ENCODE assay signal across 1 cellular context in genomic region chr5:91383027-91383955, GRCh38.
TF ChIP-seq lines count a peak whose summit lies in the region.

Gene ARRDC3 (minus strand): TSS chr5:91383317. CDS start chr5:91383092, 225 bp downstream.

TF ChIP-seq in K562, 482 proteins besides CTCF, POLR2A, EP300 and RAD21 (continued from another document and continues in another):
- TF ChIP-seq RREB1 (CRISPR knock-in tag; IDR thresholded peaks at IDR 0.05) = 0 out of 2 replicates have a peak, but pooled peaks have one; percentile 5
- no peak for TF ChIP-seq MYBL2 (IDR thresholded peaks at IDR 0.05; ENCODE audit: low read depth)
- TF ChIP-seq MYBL2 (CRISPR knock-in tag; IDR thresholded peaks at IDR 0.05; ENCODE audit: borderline replicate concordance) = no peak
- TF ChIP-seq FOXK1 (CRISPR knock-in tag; IDR thresholded peaks at IDR 0.05; ENCODE audit: borderline replicate concordance) = no peak
- peak; percentile 53 for TF ChIP-seq MGA (IDR thresholded peaks at IDR 0.05)
- TF ChIP-seq ZNF165 (CRISPR knock-in tag; IDR thresholded peaks at IDR 0.05; ENCODE audit: borderline replicate concordance) = no peak
- peak; percentile 6 for TF ChIP-seq DACH1 (IDR thresholded peaks at IDR 0.05; ENCODE audit: partially characterized antibody)
- TF ChIP-seq SNAPC5 (CRISPR knock-in tag; IDR thresholded peaks at IDR 0.05) = no peak
- no peak for TF ChIP-seq KLF16 (IDR thresholded peaks at IDR 0.05)
- TF ChIP-seq XRCC5 (IDR thresholded peaks at IDR 0.05; ENCODE audit: low read depth, low read length) = peak; percentile 55; the same call in 1 of the 2 replicates
- no peak for TF ChIP-seq ZNF780A (CRISPR knock-in tag; IDR thresholded peaks at IDR 0.05)
- no peak for TF ChIP-seq TSHZ1 (CRISPR knock-in tag; IDR thresholded peaks at IDR 0.05)
- no peak for TF ChIP-seq ZNF217 (CRISPR knock-in tag; IDR thresholded peaks at IDR 0.05)
- TF ChIP-seq NFRKB (IDR thresholded peaks at IDR 0.05; ENCODE audit: low read depth) = peak; percentile 71
- no peak for TF ChIP-seq THRAP3 (IDR thresholded peaks at IDR 0.05; ENCODE audit: borderline replicate concordance)
- peak; percentile 69 for TF ChIP-seq MBD2 (IDR thresholded peaks at IDR 0.05; ENCODE audit: borderline replicate concordance, low read depth)
- peak; percentile 22; the same call in 1 of the 2 replicates for TF ChIP-seq TARDBP (IDR thresholded peaks at IDR 0.05)
- no peak for TF ChIP-seq ZNF23 (CRISPR knock-in tag; IDR thresholded peaks at IDR 0.05)
- TF ChIP-seq NFIC (IDR thresholded peaks at IDR 0.05) = peak; percentile 63
- peak in 1 of 3 experiments; percentile 64; a peak in 2 of 6 replicates for TF ChIP-seq ZBTB11 (CRISPR knock-in tag; IDR thresholded peaks at IDR 0.05)
- TF ChIP-seq BRD4 (IDR thresholded peaks at IDR 0.05) = peak; percentile 35; the same call in 1 of the 2 replicates
- TF ChIP-seq, protein P1, sequence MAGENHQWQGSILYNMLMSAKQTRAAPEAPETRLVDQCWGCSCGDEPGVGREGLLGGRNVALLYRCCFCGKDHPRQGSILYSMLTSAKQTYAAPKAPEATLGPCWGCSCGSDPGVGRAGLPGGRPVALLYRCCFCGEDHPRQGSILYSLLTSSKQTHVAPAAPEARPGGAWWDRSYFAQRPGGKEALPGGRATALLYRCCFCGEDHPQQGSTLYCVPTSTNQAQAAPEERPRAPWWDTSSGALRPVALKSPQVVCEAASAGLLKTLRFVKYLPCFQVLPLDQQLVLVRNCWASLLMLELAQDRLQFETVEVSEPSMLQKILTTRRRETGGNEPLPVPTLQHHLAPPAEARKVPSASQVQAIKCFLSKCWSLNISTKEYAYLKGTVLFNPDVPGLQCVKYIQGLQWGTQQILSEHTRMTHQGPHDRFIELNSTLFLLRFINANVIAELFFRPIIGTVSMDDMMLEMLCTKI (IDR thresholded peaks at IDR 0.05; ENCODE audit: partially characterized antibody) = no peak
- no peak for TF ChIP-seq U2AF1 (optimal IDR thresholded peaks at IDR 0.05; ENCODE audit: low read depth, low read length)
- TF ChIP-seq ZNF584 (CRISPR knock-in tag; IDR thresholded peaks at IDR 0.05; ENCODE audit: low read depth) = peak; percentile 83; the same call in 1 of the 2 replicates
- no peak for TF ChIP-seq ZSCAN32 (CRISPR knock-in tag; IDR thresholded peaks at IDR 0.05)
- no peak for TF ChIP-seq MIER1 (IDR thresholded peaks at IDR 0.05; ENCODE audit: low read depth)
- TF ChIP-seq POLR3G (IDR thresholded peaks at IDR 0.05; ENCODE audit: extremely low read depth, insufficient read length, insufficient replicate concordance) = no peak
- 0 out of 2 replicates have a peak, but pooled peaks have one; percentile 85 for TF ChIP-seq OTX1 (CRISPR knock-in tag; IDR thresholded peaks at IDR 0.05)
- peak; percentile 65 for TF ChIP-seq ZKSCAN1 (IDR thresholded peaks at IDR 0.05; ENCODE audit: low read depth, low read length)
